ENCODE assay signal across 10 cellular contexts in genomic region chr21:35026153-35026499, GRCh38. TPM values are rescaled to one million over a fixed set of nuclear protein-coding genes. Genes with fewer than 3 reads are reported as not detected.
DNase-seq lines count a peak whose midpoint lies in the region; ATAC-seq and TF ChIP-seq lines count a peak whose summit lies in the region.
"Had no signal": no experiment of that assay in that cellular context is flagged by ENCODE, and none has a peak within 500 bp of the region (broad histone marks: within the 10 kb centered on the region; RNA-seq: fewer than 3 reads in every experiment).

No MANE protein-coding gene starts in this region.

- H3K27ac Mint-ChIP-seq in stimulated activated naive CD8-positive, alpha-beta T cell treated with anti-CD3 and anti-CD28 coated beads, Interleukin-15, Interleukin-2, amounts not matched to agents 100 ng/mL and 50 ng/mL, for 24 hours = peak overlapping the region; percentile 97
- H3K27ac Mint-ChIP-seq in WTC11 = no peak overlapping the region

- H3K4me3 ChIP-seq in vagina (peak overlapping the region in 1 of 2 donors; percentile 19), body of pancreas (no peak overlapping the region)

- H3K36me3 ChIP-seq in vagina (no peaks in the 10 kb centered on the region), body of pancreas (replicated peaks in 1 of 2; ENCODE audit: insufficient read depth in 1 of 2, low read depth in 2 of 2) (no peaks in the 10 kb centered on the region)

- no peak for ATAC-seq in stimulated activated naive CD8-positive, alpha-beta T cell treated with anti-CD3 and anti-CD28 coated beads, Interleukin-15, Interleukin-2, amounts not matched to agents 100 U/mL and 50 U/mL, for 24 hours
- no peak for ATAC-seq in WTC11
- ATAC-seq in omental fat pad (ENCODE audit: low FRiP score) = no peak
- ATAC-seq in body of pancreas = no peak

- WGBS in body of pancreas, 2 donors = 67 to 73% methylated on average over 5 of the region's 5 CpGs

- intact Hi-C loops in vagina (cut with DNase I) = no loop called here
- intact Hi-C loops in body of pancreas (cut with DNase I) = no loop called here

- H3K4me1 Mint-ChIP-seq in stimulated activated naive CD8-positive, alpha-beta T cell treated with anti-CD3 and anti-CD28 coated beads, Interleukin-15, Interleukin-2, amounts not matched to agents 100 ng/mL and 50 ng/mL, for 24 hours (ENCODE audit: low read depth) = peaks cover 95% of the 10 kb centered on the region
- H3K4me1 Mint-ChIP-seq in WTC11 = peaks cover 36% of the 10 kb centered on the region

- peak overlapping the region; percentile 42 for H3K27ac ChIP-seq in vagina
- peak overlapping the region in 1 of 4 donors; percentile 49 for H3K27ac ChIP-seq in body of pancreas

- peaks cover 3% of the 10 kb centered on the region for H3K36me3 Mint-ChIP-seq in stimulated activated naive CD8-positive, alpha-beta T cell treated with anti-CD3 and anti-CD28 coated beads, Interleukin-15, Interleukin-2, amounts not matched to agents 100 ng/mL and 50 ng/mL, for 24 hours (ENCODE audit: low read depth)
- H3K36me3 Mint-ChIP-seq in WTC11 = no peaks in the 10 kb centered on the region

- H3K4me3 Mint-ChIP-seq in stimulated activated naive CD8-positive, alpha-beta T cell treated with anti-CD3 and anti-CD28 coated beads, Interleukin-15, Interleukin-2, amounts not matched to agents 100 ng/mL and 50 ng/mL, for 24 hours = peak overlapping the region; percentile 85
- peak overlapping the region; percentile 8 for H3K4me3 Mint-ChIP-seq in WTC11

- no peak for DNase-seq in stimulated activated naive CD8-positive, alpha-beta T cell treated with anti-CD3 and anti-CD28 coated beads, Interleukin-15, Interleukin-2, amounts not matched to agents 100 U/mL and 50 U/mL, for 24 hours
- DNase-seq in WTC11 (ENCODE audit: low spot score) (no peak), iris pigment epithelial cell (ENCODE audit: low read depth) (peak; percentile 40), vagina (ENCODE audit: extremely low spot score in 2 of 2) (no peak), omental fat pad (ENCODE audit: low spot score) (no peak), amniotic stem cell (lab: John Stamatoyannopoulos, UW) (no peak), body of pancreas (no peak)
- DNase-seq: NCI-H510A, SK-N-SH had no signal

- no peak for TF ChIP-seq POLR2A in vagina (IDR thresholded peaks at IDR 0.05)
- no peak for TF ChIP-seq POLR2A in body of pancreas (IDR thresholded peaks at IDR 0.05)

- no peaks in the 10 kb centered on the region for H3K27me3 Mint-ChIP-seq in stimulated activated naive CD8-positive, alpha-beta T cell treated with anti-CD3 and anti-CD28 coated beads, Interleukin-15, Interleukin-2, amounts not matched to agents 100 ng/mL and 50 ng/mL, for 24 hours
- peaks cover 13% of the 10 kb centered on the region for H3K27me3 Mint-ChIP-seq in WTC11 (ENCODE audit: low read depth)

- H3K9me3 ChIP-seq in vagina (no peaks in the 10 kb centered on the region), body of pancreas (no peaks in the 10 kb centered on the region)
- H3K9me3 ChIP-seq: SK-N-SH had no signal

- H3K27me3 ChIP-seq in vagina (no peaks in the 10 kb centered on the region), body of pancreas (no peaks in the 10 kb centered on the region)

- TF ChIP-seq CTCF in WTC11 (IDR thresholded peaks at IDR 0.05) = no peak
- no peak for TF ChIP-seq CTCF in vagina (IDR thresholded peaks at IDR 0.05)
- no peak for TF ChIP-seq CTCF in omental fat pad (IDR thresholded peaks at IDR 0.05)
- TF ChIP-seq CTCF in body of pancreas (IDR thresholded peaks at IDR 0.05) = no peak

- peaks cover 10% of the 10 kb centered on the region for H3K4me1 ChIP-seq in vagina
- H3K4me1 ChIP-seq in body of pancreas = no peaks in the 10 kb centered on the region

- H3K9me3 Mint-ChIP-seq in stimulated activated naive CD8-positive, alpha-beta T cell treated with anti-CD3 and anti-CD28 coated beads, Interleukin-15, Interleukin-2, amounts not matched to agents 100 ng/mL and 50 ng/mL, for 24 hours = no peaks in the 10 kb centered on the region
- peaks cover 6% of the 10 kb centered on the region for H3K9me3 Mint-ChIP-seq in WTC11

- POLR2A ChIA-PET in WTC11 (lab: Charles Lee) = no interaction called here

- CTCF ChIA-PET in WTC11 (lab: Charles Lee) = interaction anchor here (0.9 to 1.4 kb wide), 3 partner anchors 136 to 482 kb away, joined by 3 to 5 read pairs (median 4); no protein-coding TSS in a partner anchor

TF ChIP-seq in WTC11, 78 proteins besides CTCF, POLR2A, EP300 and RAD21:
- no peak for TF ChIP-seq MAX (CRISPR knock-in tag; IDR thresholded peaks at IDR 0.05)
- TF ChIP-seq ZNF281 (CRISPR knock-in tag; IDR thresholded peaks at IDR 0.05) = no peak
- TF ChIP-seq TEAD1 (CRISPR knock-in tag; IDR thresholded peaks at IDR 0.05) = no peak
- no peak for TF ChIP-seq GRHL2 (CRISPR knock-in tag; IDR thresholded peaks at IDR 0.05; ENCODE audit: insufficient replicate concordance, severe bottlenecking)

RNA-seq across cellular contexts. Expression of gene RUNX1, which starts 23.0 kb away (rescaled TPM):
- total RNA-seq in WTC11 (2021) (1.0 to 2.2 TPM (median 1.3 TPM) in 3 replicates), vagina (62.1 TPM), omental fat pad (10 to 100 TPM; 21.1 to 75.9 (median 30.2) TPM), body of pancreas (10 to 100 TPM in 1 of 2 donors, 1 to 10 TPM in 1; 4.9 to 12.5 TPM)
